ENCODE assay signal across 9 cellular contexts in genomic region chr1:2592672-2593071, GRCh38. TPM values are rescaled to one million over a fixed set of nuclear protein-coding genes. Genes with fewer than 3 reads are reported as not detected.
DNase-seq lines count a peak whose midpoint lies in the region; ATAC-seq and TF ChIP-seq lines count a peak whose summit lies in the region.
"Had no signal": no experiment of that assay in that cellular context is flagged by ENCODE, and none has a peak within 500 bp of the region (broad histone marks: within the 10 kb centered on the region; RNA-seq: fewer than 3 reads in every experiment).

No MANE protein-coding gene starts in this region.

- peak; percentile 25 for DNase-seq in CD1c-positive myeloid dendritic cell (ENCODE audit: extremely low spot score)
- DNase-seq in DMS153 (lab: John Stamatoyannopoulos, UW) = peak; percentile 71
- no peak for DNase-seq in activated T-helper 1 cell treated with anti-CD3 and anti-CD28 coated beads, Interleukin-12 subunit alpha, Interleukin-12 subunit beta, Interleukin-2, Interleukin-4 antibody, amounts not matched to agents 30 ng/mL and 10 ng/mL and 1 ng/mL, durations not matched to agents 14 hours and 24 hours and 36 hours (ENCODE audit: low spot score)
- DNase-seq in mucosa of gallbladder (ENCODE audit: low spot score) = peak; percentile 46
- no peak for DNase-seq in tibial artery
- DNase-seq in NCI-H1417 (lab: John Stamatoyannopoulos, UW) = no peak
- DNase-seq: Karpas-422, RPMI8226 had no signal

- no peak for ATAC-seq in GM21447 (IDR thresholded peaks at IDR 0.05; ENCODE audit: unreplicated experiment)

- H3K27me3 ChIP-seq in tibial artery = peaks cover 0 to 48% of the 10 kb centered on the region in 2 donors

- H3K4me1 Mint-ChIP-seq in activated T-helper 1 cell treated with anti-CD3 and anti-CD28 coated beads, Interleukin-12 subunit alpha, Interleukin-12 subunit beta, Interleukin-2, Interleukin-4 antibody, amounts not matched to agents 30 ng/mL and 10 ng/mL and 1 ng/mL, durations not matched to agents 14 hours and 24 hours and 36 hours (ENCODE audit: low read depth) = no peaks in the 10 kb centered on the region

- no peaks in the 10 kb centered on the region for H3K27me3 Mint-ChIP-seq in activated T-helper 1 cell treated with anti-CD3 and anti-CD28 coated beads, Interleukin-12 subunit alpha, Interleukin-12 subunit beta, Interleukin-2, Interleukin-4 antibody, amounts not matched to agents 30 ng/mL and 10 ng/mL and 1 ng/mL, durations not matched to agents 14 hours and 24 hours and 36 hours (ENCODE audit: insufficient read depth)

- H3K36me3 ChIP-seq in tibial artery = peaks cover 0 to 13% (median 0%) of the 10 kb centered on the region in 3 donors

- H3K9me3 ChIP-seq in tibial artery = peaks cover 0 to under 1% (median 0%) of the 10 kb centered on the region in 3 donors

- H3K4me3 ChIP-seq in tibial artery = no peak overlapping the region

- H3K36me3 Mint-ChIP-seq in activated T-helper 1 cell treated with anti-CD3 and anti-CD28 coated beads, Interleukin-12 subunit alpha, Interleukin-12 subunit beta, Interleukin-2, Interleukin-4 antibody, amounts not matched to agents 30 ng/mL and 10 ng/mL and 1 ng/mL, durations not matched to agents 14 hours and 24 hours and 36 hours (ENCODE audit: low read depth) = no peaks in the 10 kb centered on the region

- no peaks in the 10 kb centered on the region for H3K9me3 Mint-ChIP-seq in activated T-helper 1 cell treated with anti-CD3 and anti-CD28 coated beads, Interleukin-12 subunit alpha, Interleukin-12 subunit beta, Interleukin-2, Interleukin-4 antibody, amounts not matched to agents 30 ng/mL and 10 ng/mL and 1 ng/mL, durations not matched to agents 14 hours and 24 hours and 36 hours

- H3K27ac Mint-ChIP-seq in activated T-helper 1 cell treated with anti-CD3 and anti-CD28 coated beads, Interleukin-12 subunit alpha, Interleukin-12 subunit beta, Interleukin-2, Interleukin-4 antibody, amounts not matched to agents 30 ng/mL and 10 ng/mL and 1 ng/mL, durations not matched to agents 14 hours and 24 hours and 36 hours = peak overlapping the region; percentile 27

- no peak for TF ChIP-seq CTCF in tibial artery (IDR thresholded peaks at IDR 0.05)

- intact Hi-C loops in activated T-helper 1 cell treated with anti-CD3 and anti-CD28 coated beads, Interleukin-12 subunit alpha, Interleukin-12 subunit beta, Interleukin-2, Interleukin-4 antibody, amounts not matched to agents 30 ng/mL and 10 ng/mL and 1 ng/mL, durations not matched to agents 14 hours and 24 hours and 36 hours (cut with micrococcal nuclease) = no loop called here
- intact Hi-C loops in tibial artery (cut with DNase I; ENCODE audit: low total_unique reads) = no loop called here

- H3K4me1 ChIP-seq in tibial artery = peaks cover 0 to 25% (median under 1%) of the 10 kb centered on the region in 4 donors

- no peak overlapping the region for H3K27ac ChIP-seq in tibial artery

- no peak overlapping the region for H3K4me3 Mint-ChIP-seq in activated T-helper 1 cell treated with anti-CD3 and anti-CD28 coated beads, Interleukin-12 subunit alpha, Interleukin-12 subunit beta, Interleukin-2, Interleukin-4 antibody, amounts not matched to agents 30 ng/mL and 10 ng/mL and 1 ng/mL, durations not matched to agents 14 hours and 24 hours and 36 hours

RNA-seq across cellular contexts. Expression of gene PRXL2B, which starts 6.1 kb away (rescaled TPM):
- total RNA-seq in activated T-helper 1 cell treated with anti-CD3 and anti-CD28 coated beads, Interleukin-12 subunit alpha, Interleukin-12 subunit beta, Interleukin-2, Interleukin-4 antibody, amounts not matched to agents 30 ng/mL and 10 ng/mL and 1 ng/mL, durations not matched to agents 14 hours and 24 hours and 36 hours = 39.5 and 42.1 TPM in 2 replicates
- total RNA-seq in mucosa of gallbladder = 133 TPM

RNA-seq across cellular contexts. Expression of gene TNFRSF14, which starts 36.5 kb away (rescaled TPM):
- 207 and 215 TPM in 2 replicates for total RNA-seq in activated T-helper 1 cell treated with anti-CD3 and anti-CD28 coated beads, Interleukin-12 subunit alpha, Interleukin-12 subunit beta, Interleukin-2, Interleukin-4 antibody, amounts not matched to agents 30 ng/mL and 10 ng/mL and 1 ng/mL, durations not matched to agents 14 hours and 24 hours and 36 hours
- total RNA-seq in mucosa of gallbladder = 231 TPM

RNA-seq across cellular contexts. Expression of gene MMEL1, which starts 40.1 kb away (rescaled TPM):
- total RNA-seq in activated T-helper 1 cell treated with anti-CD3 and anti-CD28 coated beads, Interleukin-12 subunit alpha, Interleukin-12 subunit beta, Interleukin-2, Interleukin-4 antibody, amounts not matched to agents 30 ng/mL and 10 ng/mL and 1 ng/mL, durations not matched to agents 14 hours and 24 hours and 36 hours = 0.86 and 1.0 TPM in 2 replicates
- 22.9 TPM for total RNA-seq in mucosa of gallbladder

Comparison
In these comparisons a context has a peak if more than half of its experiments do, and no peak if none do; other contexts are left out.
1. DNase-seq: peak in CD1c-positive myeloid dendritic cell (single experiment), DMS153 (single experiment) and mucosa of gallbladder (single experiment); none in activated T-helper 1 cell treated with anti-CD3 and anti-CD28 coated beads, Interleukin-12 subunit alpha, Interleukin-12 subunit beta, Interleukin-2, Interleukin-4 antibody, amounts not matched to agents 30 ng/mL and 10 ng/mL and 1 ng/mL, durations not matched to agents 14 hours and 24 hours and 36 hours (single experiment), tibial artery (0 of 2) and NCI-H1417 (0 of 3).
2. RNA of gene MMEL1, which starts 40.1 kb away (total RNA-seq): 22.9 TPM in mucosa of gallbladder (single experiment); 0.86 to 1.0 TPM in activated T-helper 1 cell treated with anti-CD3 and anti-CD28 coated beads, Interleukin-12 subunit alpha, Interleukin-12 subunit beta, Interleukin-2, Interleukin-4 antibody, amounts not matched to agents 30 ng/mL and 10 ng/mL and 1 ng/mL, durations not matched to agents 14 hours and 24 hours and 36 hours; every median in the first group is over 10 times any median in the second.